ENCODE assay signal across 8 cellular contexts in the genomic region with DNA sequence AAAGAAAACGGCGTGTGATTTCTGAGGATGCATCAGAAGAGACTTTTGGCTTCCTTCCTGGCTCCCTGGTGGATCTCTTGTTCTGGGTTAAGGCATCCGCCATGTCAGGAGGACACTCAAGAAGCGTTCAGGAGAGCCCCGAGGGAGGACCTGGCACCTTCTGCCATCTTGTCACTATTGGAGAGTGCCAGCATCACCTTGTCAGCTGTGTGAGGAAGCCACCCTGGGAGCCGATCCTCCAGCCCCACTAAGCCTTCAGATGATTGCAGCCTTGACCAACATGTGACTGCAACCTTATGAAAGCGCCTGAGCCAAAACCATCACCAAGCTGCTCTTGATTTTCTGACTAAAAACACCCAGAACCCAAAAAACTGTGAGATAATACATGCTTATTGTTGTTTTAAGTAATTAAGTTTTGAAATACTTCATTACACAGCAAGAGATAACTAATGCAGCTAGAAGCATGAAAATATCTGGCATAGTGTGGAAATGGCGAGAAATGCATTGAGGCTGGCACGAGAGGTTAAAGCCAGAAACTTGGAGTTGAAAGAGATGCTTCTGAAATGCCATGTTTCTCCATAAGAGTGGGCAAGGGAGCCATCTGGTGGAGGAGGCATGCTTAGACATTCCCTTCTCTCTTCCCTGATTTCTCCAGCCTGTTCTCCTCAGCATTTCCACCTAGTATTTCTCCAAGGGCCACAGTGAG. TPM values are rescaled to one million over a fixed set of nuclear protein-coding genes. Genes with fewer than 3 reads are reported as not detected.
DNase-seq lines count a peak whose midpoint lies in the region; ATAC-seq and TF ChIP-seq lines count a peak whose summit lies in the region.

No MANE protein-coding gene starts in this region.

- H3K27ac Mint-ChIP-seq in activated CD8-positive, alpha-beta T cell treated with anti-CD3 and anti-CD28 coated beads for 36 hours: no peak overlapping the region
- H3K27ac Mint-ChIP-seq in nephron: peak overlapping the region in 1 of 3 experiments; percentile 6
- no peak overlapping the region for H3K27ac Mint-ChIP-seq in type B pancreatic cell

- TF ChIP-seq CTCF in HFF-Myc (IDR thresholded peaks at IDR 0.05; ENCODE audit: low read depth, low read length, missing control alignments): peak; percentile 84
- TF ChIP-seq CTCF in activated CD8-positive, alpha-beta T cell treated with anti-CD3 and anti-CD28 coated beads for 36 hours (IDR thresholded peaks at IDR 0.05): peak; percentile 86
- TF ChIP-seq CTCF in esophagus muscularis mucosa (IDR thresholded peaks at IDR 0.05): peak; percentile 86 to 94 (median 88)
- TF ChIP-seq CTCF in nephron (IDR thresholded peaks at IDR 0.05; ENCODE audit: unreplicated experiment in 3 of 3): peak; percentile 84 to 91 (median 85)
- TF ChIP-seq CTCF in type B pancreatic cell (conservative IDR thresholded peaks at IDR 0.05): peak; percentile 93

- POLR2A ChIA-PET in activated CD8-positive, alpha-beta T cell treated with anti-CD3 and anti-CD28 coated beads for 36 hours (lab: Charles Lee): no interaction called here

- H3K9me3 Mint-ChIP-seq in activated CD8-positive, alpha-beta T cell treated with anti-CD3 and anti-CD28 coated beads for 36 hours: peaks cover 3% of the 10 kb centered on the region
- H3K9me3 Mint-ChIP-seq in nephron: no peaks in the 10 kb centered on the region
- H3K9me3 Mint-ChIP-seq in type B pancreatic cell: peaks cover 10% of the 10 kb centered on the region

- 71% methylated on average over 8 of the region's 9 CpGs for WGBS in esophagus muscularis mucosa

- H3K9me3 ChIP-seq in esophagus muscularis mucosa: no peaks in the 10 kb centered on the region

- CTCF ChIA-PET in activated CD8-positive, alpha-beta T cell treated with anti-CD3 and anti-CD28 coated beads for 36 hours (lab: Charles Lee): interaction anchor here (0.7 to 15.2 kb wide), 17 partner anchors 8 to 157 kb away, joined by 3 to 537 read pairs (median 5); a partner anchor contains a TSS

- no peaks in the 10 kb centered on the region for H3K27me3 ChIP-seq in esophagus muscularis mucosa

- peak overlapping the region in 1 of 4 donors; percentile 0 for H3K27ac ChIP-seq in esophagus muscularis mucosa (replicated peaks in 1 of 4)

- H3K4me1 Mint-ChIP-seq in activated CD8-positive, alpha-beta T cell treated with anti-CD3 and anti-CD28 coated beads for 36 hours (ENCODE audit: low read depth): peaks cover 6% of the 10 kb centered on the region
- H3K4me1 Mint-ChIP-seq in nephron (no peaks in the 10 kb centered on the region), type B pancreatic cell (ENCODE audit: unreplicated experiment) (peaks cover 2% of the 10 kb centered on the region)

- DNase-seq in CD1c-positive myeloid dendritic cell (ENCODE audit: extremely low spot score): peak; percentile 82
- peak; percentile 69 for DNase-seq in HFF-Myc (ENCODE audit: extremely low read depth, low read depth)
- DNase-seq in NCI-H774 (lab: John Stamatoyannopoulos, UW): peak; percentile 14
- peak; percentile 69 for DNase-seq in activated CD8-positive, alpha-beta T cell treated with anti-CD3 and anti-CD28 coated beads for 36 hours
- DNase-seq in esophagus muscularis mucosa (ENCODE audit: extremely low spot score): no peak
- no peak for DNase-seq in type B pancreatic cell (ENCODE audit: extremely low spot score, unreplicated experiment)
- no peak for DNase-seq in cortex of kidney (lab: John Stamatoyannopoulos, UW)

- H3K4me1 ChIP-seq in esophagus muscularis mucosa: peaks cover under 1 to 27% (median 21%) of the 10 kb centered on the region in 4 donors

- no peaks in the 10 kb centered on the region for H3K36me3 ChIP-seq in esophagus muscularis mucosa

- ATAC-seq in activated CD8-positive, alpha-beta T cell treated with anti-CD3 and anti-CD28 coated beads for 36 hours: peak; percentile 58

- H3K4me3 ChIP-seq in HFF-Myc (replicated peaks; ENCODE audit: low read depth, low read length): no peak overlapping the region
- H3K4me3 ChIP-seq in esophagus muscularis mucosa: no peak overlapping the region

- peaks cover 3% of the 10 kb centered on the region for H3K27me3 Mint-ChIP-seq in activated CD8-positive, alpha-beta T cell treated with anti-CD3 and anti-CD28 coated beads for 36 hours
- peaks cover 11% of the 10 kb centered on the region for H3K27me3 Mint-ChIP-seq in nephron (ENCODE audit: low read depth)
- H3K27me3 Mint-ChIP-seq in type B pancreatic cell: peaks cover 13% of the 10 kb centered on the region

- no peak for TF ChIP-seq EP300 in esophagus muscularis mucosa (IDR thresholded peaks at IDR 0.05)

- TF ChIP-seq POLR2A in esophagus muscularis mucosa (IDR thresholded peaks at IDR 0.05; ENCODE audit: low read depth): no peak

- H3K4me3 Mint-ChIP-seq in activated CD8-positive, alpha-beta T cell treated with anti-CD3 and anti-CD28 coated beads for 36 hours: no peak overlapping the region
- H3K4me3 Mint-ChIP-seq in nephron (no peak overlapping the region), type B pancreatic cell (no peak overlapping the region)

- intact Hi-C loops in activated CD8-positive, alpha-beta T cell treated with anti-CD3 and anti-CD28 coated beads for 36 hours (cut with micrococcal nuclease): loop anchor here (2.0 kb wide), 2 partner anchors 23 to 55 kb away; no protein-coding TSS in a partner anchor
- intact Hi-C loops in esophagus muscularis mucosa (cut with DNase I): loop anchor here (2.0 to 5.0 kb wide), 3 partner anchors 21 to 57 kb away; no protein-coding TSS in a partner anchor

- no peaks in the 10 kb centered on the region for H3K36me3 Mint-ChIP-seq in activated CD8-positive, alpha-beta T cell treated with anti-CD3 and anti-CD28 coated beads for 36 hours (ENCODE audit: low read depth)
- H3K36me3 Mint-ChIP-seq in nephron (ENCODE audit: low read depth) (no peaks in the 10 kb centered on the region), type B pancreatic cell (no peaks in the 10 kb centered on the region)

RNA-seq across cellular contexts. Expression of a gene that starts 5.4 kb away (rescaled TPM):
- total RNA-seq in activated CD8-positive, alpha-beta T cell treated with anti-CD3 and anti-CD28 coated beads for 36 hours: 10 to 100 TPM; 18.1 to 20.1 TPM
- total RNA-seq in esophagus muscularis mucosa (10 to 100 TPM in 3 of 4 donors, 1 to 10 TPM in 1; 7.1 to 17.2 (median 16.0) TPM), type B pancreatic cell (ENCODE audit: low replicate concordance) (25.6 and 28.8 TPM in 2 replicates)

RNA-seq across cellular contexts. Expression of a gene that starts 18.0 kb away (rescaled TPM):
- total RNA-seq in activated CD8-positive, alpha-beta T cell treated with anti-CD3 and anti-CD28 coated beads for 36 hours: 1 to 10 TPM; 2.3 to 2.9 TPM
- total RNA-seq in esophagus muscularis mucosa: 100 to 1,000 TPM in 1 of 4 donors, 10 to 100 TPM in 3; 43.4 to 104 (median 73.9) TPM
- 16.8 and 43.7 TPM in 2 replicates for total RNA-seq in type B pancreatic cell (ENCODE audit: low replicate concordance)

RNA-seq across cellular contexts. Expression of a gene that starts 40.3 kb away (rescaled TPM):
- under 1 TPM; 0.60 to 0.74 TPM for total RNA-seq in activated CD8-positive, alpha-beta T cell treated with anti-CD3 and anti-CD28 coated beads for 36 hours
- total RNA-seq in esophagus muscularis mucosa (10 to 100 TPM; 19.9 to 41.3 (median 34.8) TPM), type B pancreatic cell (ENCODE audit: low replicate concordance) (5.7 and 9.6 TPM in 2 replicates)

RNA-seq across cellular contexts. Expression of a gene that starts 44.5 kb away (rescaled TPM):
- total RNA-seq in activated CD8-positive, alpha-beta T cell treated with anti-CD3 and anti-CD28 coated beads for 36 hours: 1 to 10 TPM; 2.5 to 3.0 TPM
- total RNA-seq in esophagus muscularis mucosa (10 to 100 TPM; 29.9 to 65.5 (median 36.3) TPM), type B pancreatic cell (ENCODE audit: low replicate concordance) (7.8 and 16.2 TPM in 2 replicates)

Comparison
In these comparisons a context has a peak if more than half of its experiments do, and no peak if none do; other contexts are left out.
1. DNase-seq: peak in CD1c-positive myeloid dendritic cell (single experiment), HFF-Myc (single experiment), NCI-H774 (single experiment) and activated CD8-positive, alpha-beta T cell treated with anti-CD3 and anti-CD28 coated beads for 36 hours (single experiment); none in esophagus muscularis mucosa (single experiment), type B pancreatic cell (single experiment) and cortex of kidney (single experiment).
2. Peak in every context shown above with its lines, with median percentiles within 50 percentile points of each other: CTCF ChIP-seq.